In the genomic region with DNA sequence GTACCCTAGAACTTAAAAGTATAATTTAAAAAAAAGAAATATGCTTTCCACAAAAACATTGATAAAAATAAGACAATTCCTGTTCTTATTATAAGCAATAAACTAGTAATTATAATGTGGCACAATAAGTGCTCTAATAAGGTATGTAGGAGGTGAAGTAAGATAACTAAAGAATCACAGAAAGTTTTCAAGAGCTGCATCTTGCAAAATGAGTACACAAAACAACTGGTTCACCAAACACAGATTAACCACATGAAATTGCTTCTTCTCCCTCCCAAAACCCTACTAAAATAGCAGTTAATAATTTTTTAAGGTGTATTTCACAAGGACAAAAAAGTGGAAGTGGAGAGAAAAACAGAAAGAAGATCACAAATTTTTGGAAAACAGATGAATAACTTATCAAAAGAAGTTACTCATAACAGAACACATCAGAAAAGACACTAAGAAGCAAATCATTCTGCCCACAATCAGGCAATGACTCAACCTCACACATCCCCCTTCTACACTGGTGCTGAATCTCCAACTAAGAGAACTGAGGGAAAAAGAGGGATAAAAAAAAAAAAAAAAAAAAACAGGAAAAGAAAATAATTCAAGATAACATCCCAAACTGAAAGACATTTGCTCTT, we compare ENCODE assay signal across 10 cellular contexts.
DNase-seq lines count a peak whose midpoint lies in the region; ATAC-seq and TF ChIP-seq lines count a peak whose summit lies in the region.
"Had no signal": no experiment of that assay in that cellular context is flagged by ENCODE, and none has a peak within 500 bp of the region (broad histone marks: within the 10 kb centered on the region; RNA-seq: fewer than 3 reads in every experiment).

No MANE protein-coding gene starts in this region.

- no peaks in the 10 kb centered on the region for H3K27me3 ChIP-seq in RWPE2 (ENCODE audit: insufficient read depth, poor library complexity, severe bottlenecking)
- no peaks in the 10 kb centered on the region for H3K27me3 ChIP-seq in neutrophil
- H3K27me3 ChIP-seq: cardiac muscle cell had no signal

- H3K36me3 ChIP-seq in RWPE2 (ENCODE audit: low read depth) = no peaks in the 10 kb centered on the region
- H3K36me3 ChIP-seq in neutrophil = no peaks in the 10 kb centered on the region
- H3K36me3 ChIP-seq: cardiac muscle cell had no signal

- no peaks in the 10 kb centered on the region for H3K9me3 ChIP-seq in RWPE2 (ENCODE audit: severe bottlenecking)
- H3K9me3 ChIP-seq in neutrophil = no peaks in the 10 kb centered on the region

- DNase-seq in RWPE2 (ENCODE audit: low spot score) (no peak), DMS53 (lab: John Stamatoyannopoulos, UW) (no peak), NCI-H2196 (lab: John Stamatoyannopoulos, UW; ENCODE audit: unreplicated experiment) (no peak), NCI-H2081 (lab: John Stamatoyannopoulos, UW) (no peak), activated gamma-delta T cell treated with Interleukin-2 at 50 U/mL for 16 hours (no peak)
- DNase-seq: KG1 had no signal

- no peak overlapping the region for H3K27ac ChIP-seq in RWPE2 (ENCODE audit: poor library complexity, severe bottlenecking)
- peak overlapping the region; percentile 15 for H3K27ac ChIP-seq in neutrophil
- H3K27ac ChIP-seq: cardiac muscle cell had no signal

- no peaks in the 10 kb centered on the region for H3K4me1 ChIP-seq in RWPE2 (ENCODE audit: insufficient read depth, poor library complexity, severe bottlenecking)
- H3K4me1 ChIP-seq in neutrophil (ENCODE audit: control insufficient read depth in 1 of 2, insufficient read depth in 1 of 2, low read depth in 1 of 2, low read length in 1 of 2) = peaks cover 0 to 4% of the 10 kb centered on the region in 2 experiments

- ATAC-seq in GM18868 (IDR thresholded peaks at IDR 0.05; ENCODE audit: unreplicated experiment) (peak; percentile 74), HG02642 (IDR thresholded peaks at IDR 0.05; ENCODE audit: poor library complexity, unreplicated experiment) (peak; percentile 82), RWPE2 (ENCODE audit: low read depth) (0 out of 3 replicates have a peak, but pooled peaks have one; percentile 61)

- no peak overlapping the region for H3K4me3 ChIP-seq in RWPE2 (ENCODE audit: severe bottlenecking)
- no peak overlapping the region for H3K4me3 ChIP-seq in neutrophil (ENCODE audit: low read depth in 1 of 2, low read length in 1 of 2)
- H3K4me3 ChIP-seq: cardiac muscle cell had no signal

- TF ChIP-seq CTCF in RWPE2 (IDR thresholded peaks at IDR 0.05; ENCODE audit: poor library complexity, severe bottlenecking) = no peak
- no peak for TF ChIP-seq CTCF in neutrophil (IDR thresholded peaks at IDR 0.05)
